Comparison of ENCODE assay signal across 21 cellular contexts in genomic region chr2:29462293-29462692, GRCh38.
DNase-seq lines count a peak whose midpoint lies in the region; ATAC-seq and TF ChIP-seq lines count a peak whose summit lies in the region.
"Had no signal": no experiment of that assay in that cellular context is flagged by ENCODE, and none has a peak within 500 bp of the region (broad histone marks: within the 10 kb centered on the region; RNA-seq: fewer than 3 reads in every experiment).

No MANE protein-coding gene starts in this region.

- no peak overlapping the region for H3K4me3 Mint-ChIP-seq in activated CD4-positive, alpha-beta T cell treated with anti-CD3 and anti-CD28 coated beads for 36 hours
- H3K4me3 Mint-ChIP-seq: activated B cell treated with CpG ODN at 0.5 μM for 24 hours, CD14-positive monocyte, type B pancreatic cell had no signal

- no peaks in the 10 kb centered on the region for H3K4me1 Mint-ChIP-seq in activated CD4-positive, alpha-beta T cell treated with anti-CD3 and anti-CD28 coated beads for 36 hours
- H3K4me1 Mint-ChIP-seq: activated B cell treated with CpG ODN at 0.5 μM for 24 hours, CD14-positive monocyte had no signal

- H3K36me3 Mint-ChIP-seq in activated CD4-positive, alpha-beta T cell treated with anti-CD3 and anti-CD28 coated beads for 36 hours (ENCODE audit: low read depth) = no peaks in the 10 kb centered on the region
- H3K36me3 Mint-ChIP-seq: CD14-positive monocyte, type B pancreatic cell had no signal

- no peak overlapping the region for H3K27ac Mint-ChIP-seq in activated CD4-positive, alpha-beta T cell treated with anti-CD3 and anti-CD28 coated beads for 36 hours
- H3K27ac Mint-ChIP-seq: activated B cell treated with CpG ODN at 0.5 μM for 24 hours, CD14-positive monocyte, type B pancreatic cell had no signal

- POLR2A ChIA-PET in activated CD4-positive, alpha-beta T cell treated with anti-CD3 and anti-CD28 coated beads for 36 hours (lab: Charles Lee) = no interaction called here

- CTCF ChIA-PET in activated CD4-positive, alpha-beta T cell treated with anti-CD3 and anti-CD28 coated beads for 36 hours (lab: Charles Lee) = no interaction called here

- intact Hi-C loops in activated CD4-positive, alpha-beta T cell treated with anti-CD3 and anti-CD28 coated beads for 36 hours (cut with DNase I, micrococcal nuclease) = no loop called here

- peaks cover 20% of the 10 kb centered on the region for H3K27me3 Mint-ChIP-seq in activated CD4-positive, alpha-beta T cell treated with anti-CD3 and anti-CD28 coated beads for 36 hours
- H3K27me3 Mint-ChIP-seq: type B pancreatic cell had no signal

- no peaks in the 10 kb centered on the region for H3K9me3 Mint-ChIP-seq in activated CD4-positive, alpha-beta T cell treated with anti-CD3 and anti-CD28 coated beads for 36 hours (ENCODE audit: low read depth)
- H3K9me3 Mint-ChIP-seq: activated B cell treated with CpG ODN at 0.5 μM for 24 hours, CD14-positive monocyte, type B pancreatic cell had no signal

- no peak for ATAC-seq in activated CD4-positive, alpha-beta T cell treated with anti-CD3 and anti-CD28 coated beads for 36 hours
- peak; percentile 45; the same call in 2 of the 3 replicates for ATAC-seq in SK-N-SH treated with all-trans-retinoic acid at 6 μM for 48 hours
- ATAC-seq: pancreas had no signal

- no peak overlapping the region for H3K4me3 ChIP-seq in fibroblast of pulmonary artery (replicated peaks; ENCODE audit: low read depth, low read length)
- H3K4me3 ChIP-seq: dorsolateral prefrontal cortex, esophagus muscularis mucosa, pancreas, skin epidermis had no signal

- DNase-seq in activated CD4-positive, alpha-beta T cell treated with anti-CD3 and anti-CD28 coated beads for 36 hours = peak; percentile 8
- DNase-seq in activated CD4-positive, alpha-beta T cell treated with anti-CD3 and anti-CD28 coated beads for 48 hours = no peak
- DNase-seq in fibroblast of pulmonary artery (ENCODE audit: low read depth) (peak; percentile 26), stromal cell of bone marrow (ENCODE audit: low read depth) (peak; percentile 9), GF-D8 (lab: John Stamatoyannopoulos, UW) (no peak)
- DNase-seq in activated CD4-positive, alpha-beta T cell treated with anti-CD3 and anti-CD28 coated beads, Interleukin-2, amount 50 U/mL, for 4 hours = no peak
- no peak for DNase-seq in stimulated activated CD8-positive, alpha-beta memory T cell treated with anti-CD3 and anti-CD28 coated beads, Interleukin-4, amount 100 ng/mL, for 48 hours
- DNase-seq: activated B cell treated with CpG ODN at 0.5 μM for 24 hours; activated CD8-positive, alpha-beta memory T cell treated with anti-CD3 and anti-CD28 coated beads, Interleukin-2, amount 50 U/mL, for 4 hours; activated naive CD4-positive, alpha-beta T cell; dorsolateral prefrontal cortex; hypothalamus; KBM-7; NCI-H1105 treated with DMSO at 0.1 percent for 48 hours; NCI-H2171; pancreas had no signal

- no peak for TF ChIP-seq CTCF in fibroblast of pulmonary artery (IDR thresholded peaks at IDR 0.05; ENCODE audit: low read length, missing control alignments)

TF ChIP-seq in SK-N-SH treated with all-trans-retinoic acid at 6 μM for 48 hours, 23 proteins besides CTCF, POLR2A, EP300 and RAD21:
- TF ChIP-seq ARNTL (CRISPR knock-in tag; IDR thresholded peaks at IDR 0.05; ENCODE audit: borderline replicate concordance, low read depth) (no peak), BACH2 (CRISPR knock-in tag; IDR thresholded peaks at IDR 0.05; ENCODE audit: borderline replicate concordance) (no peak), TCF4 (CRISPR knock-in tag; IDR thresholded peaks at IDR 0.05; ENCODE audit: borderline replicate concordance) (no peak), ZNF8 (CRISPR knock-in tag; IDR thresholded peaks at IDR 0.05) (no peak), ZFP30 (CRISPR knock-in tag; IDR thresholded peaks at IDR 0.05) (no peak), TOX (CRISPR knock-in tag; IDR thresholded peaks at IDR 0.05; ENCODE audit: borderline replicate concordance) (no peak), ESRRG (CRISPR knock-in tag; IDR thresholded peaks at IDR 0.05) (no peak)
- TF ChIP-seq, protein P1, sequence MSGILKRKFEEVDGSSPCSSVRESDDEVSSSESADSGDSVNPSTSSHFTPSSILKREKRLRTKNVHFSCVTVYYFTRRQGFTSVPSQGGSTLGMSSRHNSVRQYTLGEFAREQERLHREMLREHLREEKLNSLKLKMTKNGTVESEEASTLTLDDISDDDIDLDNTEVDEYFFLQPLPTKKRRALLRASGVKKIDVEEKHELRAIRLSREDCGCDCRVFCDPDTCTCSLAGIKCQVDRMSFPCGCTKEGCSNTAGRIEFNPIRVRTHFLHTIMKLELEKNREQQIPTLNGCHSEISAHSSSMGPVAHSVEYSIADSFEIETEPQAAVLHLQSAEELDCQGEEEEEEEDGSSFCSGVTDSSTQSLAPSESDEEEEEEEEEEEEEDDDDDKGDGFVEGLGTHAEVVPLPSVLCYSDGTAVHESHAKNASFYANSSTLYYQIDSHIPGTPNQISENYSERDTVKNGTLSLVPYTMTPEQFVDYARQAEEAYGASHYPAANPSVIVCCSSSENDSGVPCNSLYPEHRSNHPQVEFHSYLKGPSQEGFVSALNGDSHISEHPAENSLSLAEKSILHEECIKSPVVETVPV (CRISPR knock-in tag; IDR thresholded peaks at IDR 0.05) = no peak

Comparison
In these comparisons a context has a peak if more than half of its experiments do, and no peak if none do; other contexts are left out.
1. DNase-seq: peak in activated CD4-positive, alpha-beta T cell treated with anti-CD3 and anti-CD28 coated beads for 36 hours (single experiment), fibroblast of pulmonary artery (single experiment) and stromal cell of bone marrow (single experiment); none in activated CD4-positive, alpha-beta T cell treated with anti-CD3 and anti-CD28 coated beads for 48 hours (single experiment), GF-D8 (single experiment), activated CD4-positive, alpha-beta T cell treated with anti-CD3 and anti-CD28 coated beads, Interleukin-2, amount 50 U/mL, for 4 hours (0 of 2) and stimulated activated CD8-positive, alpha-beta memory T cell treated with anti-CD3 and anti-CD28 coated beads, Interleukin-4, amount 100 ng/mL, for 48 hours (single experiment).